Comparison of ENCODE assay signal across 1 cellular context in the genomic region with DNA sequence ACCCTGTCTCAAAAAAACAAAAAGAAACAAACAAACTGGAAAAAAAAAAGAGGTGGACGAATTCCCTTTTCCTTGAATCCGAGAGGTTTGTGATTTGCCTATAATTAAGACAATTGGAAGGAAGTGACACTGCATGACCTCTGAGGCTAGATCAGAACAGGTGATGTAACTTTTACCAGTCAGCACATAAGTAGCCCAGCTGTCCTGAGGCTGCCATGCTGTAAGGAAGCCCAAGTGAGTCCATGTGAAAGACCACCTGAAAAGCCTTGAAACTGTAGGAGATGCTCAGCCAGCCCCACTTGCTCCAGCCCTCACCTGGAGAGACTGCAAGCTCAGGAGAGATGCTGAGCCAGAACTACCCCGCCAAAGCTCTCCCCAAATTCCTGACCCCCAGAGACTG.
TF ChIP-seq lines count a peak whose summit lies in the region.

No MANE protein-coding gene starts in this region.

TF ChIP-seq in A549, 52 proteins besides CTCF, POLR2A, EP300 and RAD21 (continued from another document):
- TF ChIP-seq ELK1 (IDR thresholded peaks at IDR 0.05; ENCODE audit: low read depth, low read length) = no peak
- no peak for TF ChIP-seq POLR2AphosphoS2 (conservative IDR thresholded peaks at IDR 0.05; ENCODE audit: low read length)
- no peak for TF ChIP-seq GATA3 (IDR thresholded peaks at IDR 0.05; ENCODE audit: borderline replicate concordance)
- no peak for TF ChIP-seq NFE2L2 (conservative IDR thresholded peaks at IDR 0.05; ENCODE audit: low read length)
- no peak for TF ChIP-seq ZFP36 (IDR thresholded peaks at IDR 0.05; ENCODE audit: borderline replicate concordance, partially characterized antibody)
- TF ChIP-seq TFCP2L1 (CRISPR knock-in tag; IDR thresholded peaks at IDR 0.05) = no peak
- no peak for TF ChIP-seq EHMT2 (IDR thresholded peaks at IDR 0.05; ENCODE audit: low read depth)
- TF ChIP-seq PHF8 (IDR thresholded peaks at IDR 0.05; ENCODE audit: borderline replicate concordance, low read depth) = no peak
- no peak for TF ChIP-seq RARB (CRISPR knock-in tag; IDR thresholded peaks at IDR 0.05)
- no peak for TF ChIP-seq KDM1A (IDR thresholded peaks at IDR 0.05; ENCODE audit: low read depth)
